6 cellular contexts compared by ENCODE assay signal in the genomic region with DNA sequence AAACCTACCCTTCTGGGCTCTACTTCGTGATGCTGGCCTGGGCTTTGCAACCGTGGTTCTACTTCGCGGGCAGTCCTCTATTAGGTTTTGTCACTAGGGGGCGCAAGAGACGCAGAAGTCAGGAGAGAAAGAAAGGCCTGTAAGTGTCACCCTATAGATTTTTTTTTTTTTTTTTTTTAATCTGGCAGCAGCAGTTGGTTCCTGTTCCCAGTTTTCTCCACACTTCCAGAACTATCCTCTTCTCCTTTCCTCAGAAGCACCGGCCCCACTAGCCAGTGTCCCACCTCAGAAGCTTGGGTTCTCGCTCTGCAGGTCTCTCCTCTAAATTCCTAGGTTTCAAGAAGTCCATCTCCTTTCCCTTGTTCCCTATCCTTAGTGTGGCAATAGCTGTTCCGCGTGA. TPM values are rescaled to one million over a fixed set of nuclear protein-coding genes. Genes with fewer than 3 reads are reported as not detected.
A peak's percentile ranks its signal among the peaks of the same experiment; 100 is the strongest.
DNase-seq lines count a peak whose midpoint lies in the region; ATAC-seq, FAIRE-seq and TF ChIP-seq lines count a peak whose summit lies in the region.

No MANE protein-coding gene starts in this region.

- peak; percentile 77 for TF ChIP-seq CTCF in cardiac muscle cell (IDR thresholded peaks at IDR 0.05; ENCODE audit: low read depth, low read length)
- peak; percentile 78 for TF ChIP-seq CTCF in bronchial epithelial cell (IDR thresholded peaks at IDR 0.05; ENCODE audit: insufficient read depth, low read length, severe bottlenecking)
- TF ChIP-seq CTCF in pancreas (IDR thresholded peaks at IDR 0.05), result peak in 3 of 4 donors; percentile 45 to 67 (median 45)

- no peaks in the 10 kb centered on the region for H3K9me3 ChIP-seq in cardiac muscle cell (ENCODE audit: low read depth)
- H3K9me3 ChIP-seq in pancreas, result no peaks in the 10 kb centered on the region

- ATAC-seq in left cardiac atrium (no peak), pancreas (peak in 3 of 4 donors; percentile 55 to 59 (median 55)), HG03039 (IDR thresholded peaks at IDR 0.05; ENCODE audit: unreplicated experiment) (no peak)

- H3K4me1 ChIP-seq in cardiac muscle cell (ENCODE audit: low read depth), result no peaks in the 10 kb centered on the region
- H3K4me1 ChIP-seq in pancreas, result no peaks in the 10 kb centered on the region

- intact Hi-C loops in left cardiac atrium (cut with DNase I), result no loop called here
- intact Hi-C loops in pancreas (cut with DNase I), result no loop called here

- no peak overlapping the region for H3K27ac ChIP-seq in cardiac muscle cell
- H3K27ac ChIP-seq in pancreas, result no peak overlapping the region

- H3K36me3 ChIP-seq in cardiac muscle cell (no peaks in the 10 kb centered on the region), bronchial epithelial cell (ENCODE audit: control insufficient read depth, insufficient read depth, low read length) (no peaks in the 10 kb centered on the region), pancreas (no peaks in the 10 kb centered on the region)

- FAIRE-seq in bronchial epithelial cell (lab: Jason Lieb, UNC) (peak; percentile 58), pancreas (lab: Jason Lieb, UNC) (no peak)

- H3K4me3 ChIP-seq in cardiac muscle cell, result no peak overlapping the region
- no peak overlapping the region for H3K4me3 ChIP-seq in bronchial epithelial cell (ENCODE audit: low read depth, low read length)
- H3K4me3 ChIP-seq in pancreas, result no peak overlapping the region

- peak in 1 of 2 donors; percentile 54 for DNase-seq in cardiac muscle cell (ENCODE audit: low read depth in 1 of 2, low spot score in 1 of 2)
- no peak for DNase-seq in left cardiac atrium
- DNase-seq in OCI-M1 (lab: John Stamatoyannopoulos, UW), result peak; percentile 87
- peak; percentile 68 for DNase-seq in bronchial epithelial cell (ENCODE audit: low read depth)
- DNase-seq in pancreas, result peak in 5 of 6 donors; percentile 18 to 64 (median 29)

- H3K27me3 ChIP-seq in cardiac muscle cell, result no peaks in the 10 kb centered on the region
- no peaks in the 10 kb centered on the region for H3K27me3 ChIP-seq in bronchial epithelial cell (ENCODE audit: control insufficient read depth, insufficient read depth, low read length)
- H3K27me3 ChIP-seq in pancreas, result no peaks in the 10 kb centered on the region

- WGBS in pancreas, 2 donors, result 27 to 30% methylated on average over 10 of the region's 10 CpGs

RNA-seq across cellular contexts. Expression of a gene that starts 9.1 kb away (rescaled TPM):
- total RNA-seq in cardiac muscle cell (not detected in 2 replicates), left cardiac atrium (not detected), bronchial epithelial cell (not detected in 2 replicates), pancreas (not detected)
- polyA plus RNA-seq in cardiac muscle cell (not detected in 2 replicates), pancreas (not detected)

RNA-seq across cellular contexts. Expression of a gene that starts 21.0 kb away (rescaled TPM):
- total RNA-seq in cardiac muscle cell, result not detected in 2 replicates
- not detected in 2 replicates for polyA plus RNA-seq in cardiac muscle cell
- not detected for total RNA-seq in left cardiac atrium
- not detected in 2 replicates for total RNA-seq in bronchial epithelial cell
- not detected for total RNA-seq in pancreas
- not detected for polyA plus RNA-seq in pancreas

RNA-seq across cellular contexts. Expression of a gene that starts 31.2 kb away (rescaled TPM):
- not detected in 2 replicates for total RNA-seq in cardiac muscle cell
- polyA plus RNA-seq in cardiac muscle cell, result not detected in 2 replicates
- total RNA-seq in left cardiac atrium, result not detected
- total RNA-seq in bronchial epithelial cell, result not detected in 2 replicates
- not detected for total RNA-seq in pancreas
- polyA plus RNA-seq in pancreas, result not detected

RNA-seq across cellular contexts. Expression of a gene that starts 31.8 kb away (rescaled TPM):
- total RNA-seq in cardiac muscle cell (not detected in 2 replicates), left cardiac atrium (not detected), bronchial epithelial cell (not detected in 2 replicates), pancreas (not detected)
- polyA plus RNA-seq in cardiac muscle cell (not detected in 2 replicates), pancreas (not detected)

RNA-seq across cellular contexts. Expression of a gene that starts 40.5 kb away (rescaled TPM):
- not detected in 2 replicates for total RNA-seq in cardiac muscle cell
- not detected in 2 replicates for polyA plus RNA-seq in cardiac muscle cell
- not detected for total RNA-seq in left cardiac atrium
- not detected in 2 replicates for total RNA-seq in bronchial epithelial cell
- total RNA-seq in pancreas, result not detected
- not detected for polyA plus RNA-seq in pancreas

Comparison
In these comparisons a context has a peak if more than half of its experiments do, and no peak if none do; other contexts are left out.
1. ATAC-seq: peak in pancreas (3 of 4); none in left cardiac atrium (0 of 2) and HG03039 (single experiment).
2. Peak in every context shown above with its lines, with median percentiles within 50 percentile points of each other: CTCF ChIP-seq.